ENCODE assay signal across 16 cellular contexts in the genomic region with DNA sequence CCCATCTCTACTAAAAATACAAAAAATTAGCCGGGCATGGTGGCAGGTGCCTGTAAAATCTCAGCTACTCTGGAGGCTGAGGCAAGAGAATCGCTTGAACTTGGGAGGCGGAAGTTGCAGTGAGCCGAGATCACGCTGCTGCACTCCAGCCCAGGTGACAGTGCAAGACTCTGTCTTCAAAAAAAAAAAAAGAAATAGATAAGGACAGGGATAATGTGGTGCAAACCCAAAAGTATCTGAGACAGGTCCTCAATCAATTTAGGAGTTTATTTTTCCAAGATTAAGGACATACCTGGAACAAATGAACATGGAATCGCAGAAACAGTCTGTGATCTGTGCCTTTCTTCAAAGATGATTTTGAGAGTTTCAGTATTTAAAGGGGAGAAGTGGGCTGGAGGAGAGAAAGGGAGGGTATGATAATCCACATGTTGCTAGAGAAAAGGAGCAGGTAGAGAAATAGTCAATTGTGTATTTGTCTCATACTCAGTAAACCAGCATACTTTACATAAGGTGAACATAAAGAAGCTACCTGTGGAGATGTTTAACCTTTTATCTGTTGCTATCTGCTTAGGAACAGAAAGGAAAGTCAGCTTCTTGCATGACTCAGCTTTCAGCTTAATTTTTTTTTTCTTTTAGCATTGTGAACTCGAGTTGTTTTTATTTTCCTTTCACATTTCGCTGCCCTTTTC. TPM values are rescaled to one million over a fixed set of nuclear protein-coding genes. Genes with fewer than 3 reads are reported as not detected.
DNase-seq lines count a peak whose midpoint lies in the region; ATAC-seq, FAIRE-seq and TF ChIP-seq lines count a peak whose summit lies in the region.
"Had no signal": no experiment of that assay in that cellular context is flagged by ENCODE, and none has a peak within 500 bp of the region (broad histone marks: within the 10 kb centered on the region; RNA-seq: fewer than 3 reads in every experiment).

No MANE protein-coding gene starts in this region.

- peaks cover 53% of the 10 kb centered on the region for H3K4me1 Mint-ChIP-seq in activated T-cell treated with anti-CD3 and anti-CD28 coated beads, Interleukin-2, amount 50 U/mL, for 4 hours (ENCODE audit: low read depth)
- H3K4me1 Mint-ChIP-seq in stimulated activated memory B cell treated with anti-CD40 and anti-IgM and Interleukin-4, amounts not matched to agents 10 μg/mL and 1 μg/mL and 100 μg/mL, for 72 hours: peaks cover 49% of the 10 kb centered on the region

- no peak for ATAC-seq in activated T-cell treated with anti-CD3 and anti-CD28 coated beads, Interleukin-2, amount 50 U/mL, for 4 hours
- ATAC-seq in K562 (peak; percentile 39), GM19324 (IDR thresholded peaks at IDR 0.05; ENCODE audit: low FRiP score, unreplicated experiment) (no peak)
- no peak for ATAC-seq in stimulated activated memory B cell treated with anti-CD40 and anti-IgM and Interleukin-4, amounts not matched to agents 10 μg/mL and 1 μg/mL and 100 μg/mL, for 72 hours

- H3K9me1 ChIP-seq in K562 (ENCODE audit: control insufficient read depth, insufficient read depth, low read length): peaks cover 4% of the 10 kb centered on the region

- peak overlapping the region; percentile 61 for H3K27ac ChIP-seq in K562 (ENCODE audit: extremely low read depth, low read depth, low read length)
- H3K27ac ChIP-seq: cardiac muscle cell had no signal

- H3K4me3 Mint-ChIP-seq in activated T-cell treated with anti-CD3 and anti-CD28 coated beads, Interleukin-2, amount 50 U/mL, for 4 hours: peak overlapping the region; percentile 66
- H3K4me3 Mint-ChIP-seq in stimulated activated memory B cell treated with anti-CD40 and anti-IgM and Interleukin-4, amounts not matched to agents 10 μg/mL and 1 μg/mL and 100 μg/mL, for 72 hours: peak overlapping the region; percentile 69

- no peaks in the 10 kb centered on the region for H4K20me1 ChIP-seq in K562 (replicated peaks; ENCODE audit: control insufficient read depth, insufficient read depth, low read length)

- no peaks in the 10 kb centered on the region for H3K27me3 Mint-ChIP-seq in activated T-cell treated with anti-CD3 and anti-CD28 coated beads, Interleukin-2, amount 50 U/mL, for 4 hours (ENCODE audit: low read depth)
- no peaks in the 10 kb centered on the region for H3K27me3 Mint-ChIP-seq in stimulated activated memory B cell treated with anti-CD40 and anti-IgM and Interleukin-4, amounts not matched to agents 10 μg/mL and 1 μg/mL and 100 μg/mL, for 72 hours

- in situ Hi-C loops in K562 (cut with MboI): no loop called here

- WGBS in K562 (ENCODE audit: insufficient coverage, low coverage, missing lambda C conversion rate): 5% methylated on average over 8 of the region's 8 CpGs

- TF ChIP-seq CTCF in K562 (IDR thresholded peaks at IDR 0.05 in 2 of 3, conservative IDR thresholded peaks at IDR 0.05 in 1 of 3; ENCODE audit: insufficient read depth in 2 of 3, low read depth in 1 of 3, low read length in 3 of 3): no peak

- H3K9me3 Mint-ChIP-seq in activated T-cell treated with anti-CD3 and anti-CD28 coated beads, Interleukin-2, amount 50 U/mL, for 4 hours: no peaks in the 10 kb centered on the region
- no peaks in the 10 kb centered on the region for H3K9me3 Mint-ChIP-seq in stimulated activated memory B cell treated with anti-CD40 and anti-IgM and Interleukin-4, amounts not matched to agents 10 μg/mL and 1 μg/mL and 100 μg/mL, for 72 hours

- H3K27ac Mint-ChIP-seq in stimulated activated memory B cell treated with anti-CD40 and anti-IgM and Interleukin-4, amounts not matched to agents 10 μg/mL and 1 μg/mL and 100 μg/mL, for 72 hours: peak overlapping the region; percentile 80

- FAIRE-seq in K562 (lab: Jason Lieb, UNC) (peak; percentile 42), frontal cortex (lab: Jason Lieb, UNC) (no peak)
- FAIRE-seq: urothelium cell line had no signal

- no peak for DNase-seq in activated T-cell treated with anti-CD3 and anti-CD28 coated beads, Interleukin-2, amount 50 U/mL, for 4 hours
- no peak for DNase-seq in activated T-cell treated with anti-CD3 and anti-CD28 coated beads, Interleukin-2, amount 50 U/mL, for 48 hours
- DNase-seq in OCI-M1 (lab: John Stamatoyannopoulos, UW) (peak; percentile 52), K562 (ENCODE audit: extremely low read depth in 1 of 4, low spot score in 3 of 4) (peak in 1 of 4 experiments; percentile 64), superior temporal gyrus (ENCODE audit: extremely low spot score) (no peak), frontal cortex (ENCODE audit: low spot score in 2 of 2) (no peak)
- DNase-seq: erythroblast; hypothalamus; occipital lobe; stimulated activated CD4-positive, alpha-beta T cell treated with anti-CD3 and anti-CD28 coated beads, Interleukin-12 subunit alpha, Interleukin-12 subunit beta, amount 100 ng/mL, for 4 hours; T1000 had no signal

- H3K36me3 ChIP-seq in K562 (ENCODE audit: control insufficient read depth, insufficient read depth, low read length): no peaks in the 10 kb centered on the region
- H3K36me3 ChIP-seq: cardiac muscle cell, Peyer's patch had no signal

- H3K4me2 ChIP-seq in K562 (ENCODE audit: insufficient read depth, low read length): peak overlapping the region; percentile 63

- intact Hi-C loops in K562 (cut with micrococcal nuclease): no loop called here

- peak; percentile 54; the same call in 1 of the 2 replicates for TF ChIP-seq EP300 in K562 (IDR thresholded peaks at IDR 0.05; ENCODE audit: low read length)

- BruUV-seq in K562 (replicated peaks; lab: Mats Ljungman, UMichigan): no TSS peak

- TF ChIP-seq RAD21 in K562 (CRISPR knock-in tag; conservative IDR thresholded peaks at IDR 0.05 in 1 of 2, IDR thresholded peaks at IDR 0.05 in 1 of 2): no peak; a peak in 1 of 4 replicates

- no peaks in the 10 kb centered on the region for H3K9me3 ChIP-seq in K562 (replicated peaks; ENCODE audit: control insufficient read depth, insufficient read depth, low read depth, low read length)
- H3K9me3 ChIP-seq: Peyer's patch had no signal

- peak overlapping the region in 1 of 2 experiments; percentile 58; a peak in 2 of 4 replicates for H3K9ac ChIP-seq in K562 (ENCODE audit: insufficient read depth in 1 of 2, low read depth in 2 of 2, low read length in 2 of 2)

- POLR2A ChIA-PET in K562 (lab: Yijun Ruan, JAX): interaction anchor here (0.7 to 1.9 kb wide), 6 partner anchors 10 to 58 kb away, joined by 3 to 9 read pairs (median 3); no protein-coding TSS in a partner anchor

- no peaks in the 10 kb centered on the region for H3K27me3 ChIP-seq in K562 (ENCODE audit: control insufficient read depth in 2 of 2, insufficient read depth in 2 of 2, low read length in 2 of 2)
- H3K27me3 ChIP-seq: cardiac muscle cell, Peyer's patch had no signal

- CTCF ChIA-PET in K562 (lab: Yijun Ruan, JAX; ENCODE audit: low intra/inter-chr PET ratio): no interaction called here

- H2AFZ ChIP-seq in K562 (ENCODE audit: low read depth, low read length): peak overlapping the region; percentile 86

- no peaks in the 10 kb centered on the region for H3K36me3 Mint-ChIP-seq in activated T-cell treated with anti-CD3 and anti-CD28 coated beads, Interleukin-2, amount 50 U/mL, for 4 hours (ENCODE audit: insufficient read depth)
- H3K36me3 Mint-ChIP-seq in stimulated activated memory B cell treated with anti-CD40 and anti-IgM and Interleukin-4, amounts not matched to agents 10 μg/mL and 1 μg/mL and 100 μg/mL, for 72 hours: no peaks in the 10 kb centered on the region

- H3K4me1 ChIP-seq in K562 (replicated peaks in 1 of 2; ENCODE audit: control insufficient read depth in 2 of 2, insufficient read depth in 2 of 2, low read length in 2 of 2): peaks cover 11 to 56% of the 10 kb centered on the region in 2 experiments; a peak in 4 of 5 replicates

- no peak overlapping the region; the same call in 1 of the 2 replicates for H3K4me3 ChIP-seq in K562
- H3K4me3 ChIP-seq: cardiac muscle cell, Peyer's patch had no signal

- TF ChIP-seq POLR2A in K562 (conservative IDR thresholded peaks at IDR 0.05): no peak

- H3K79me2 ChIP-seq in K562 (ENCODE audit: control insufficient read depth, insufficient read depth, low read length): peaks cover 1% of the 10 kb centered on the region; the same call in 2 of the 3 replicates

TF ChIP-seq in K562, 482 proteins besides CTCF, POLR2A, EP300 and RAD21 (continues in another document):
- TF ChIP-seq FUS (optimal IDR thresholded peaks at IDR 0.05; ENCODE audit: low read depth, low read length) (no peak), SMARCA4 (IDR thresholded peaks at IDR 0.05) (peak; percentile 92), NFE2L1 (tag; IDR thresholded peaks at IDR 0.05; ENCODE audit: borderline replicate concordance, low read depth) (peak; percentile 72), HIVEP1 (CRISPR knock-in tag; IDR thresholded peaks at IDR 0.05) (no peak)

RNA-seq across cellular contexts. Expression of gene MTPN, which starts 4.9 kb away (rescaled TPM):
- 100 to 1,000 TPM; 139 to 152 (median 143) TPM for total RNA-seq in activated T-cell treated with anti-CD3 and anti-CD28 coated beads, Interleukin-2, amount 50 U/mL, for 4 hours
- 24.4 and 41.1 TPM in 2 replicates for total RNA-seq in K562 (2011; cell fraction: chromatin; rRNA removed; ENCODE audit: low replicate concordance)
- 26.7 and 34.1 TPM in 2 replicates for total RNA-seq in K562 (2011; cell fraction: nucleolus; rRNA removed)
- total RNA-seq in K562 (2011; cell fraction: nucleoplasm; rRNA removed): 43.8 and 76.6 TPM in 2 replicates
- 94.4 and 128 TPM in 2 replicates for total RNA-seq in K562 (2014; rRNA removed)
- total RNA-seq in K562 (2014; rRNA removed; fragmentation: Illumina TruSeq; extraction: Trizol): 156 and 189 TPM in 2 replicates
- total RNA-seq in K562 (2015; rRNA removed; fragmentation: Illumina TruSeq; extraction: Trizol): 154 and 159 TPM in 2 replicates
- 236 and 261 TPM in 2 replicates for total RNA-seq in K562 (2021)
- 189 and 191 TPM in 2 replicates for polyA plus RNA-seq in K562 (2011; rRNA removed)
- polyA plus RNA-seq in K562 (2011; cell fraction: cytosol; rRNA removed): 69.3 and 142 TPM in 2 replicates
- 61.0 and 67.9 TPM in 2 replicates for polyA plus RNA-seq in K562 (2011; cell fraction: nucleus; rRNA removed)
- polyA plus RNA-seq in K562 (2012): 190 and 199 TPM in 2 replicates
- 224 and 243 TPM in 2 replicates for polyA plus RNA-seq in K562 (2014; fragmentation: Illumina TruSeq; extraction: Trizol)
- polyA plus RNA-seq in K562 (2014; fragmentation: Nextera tagmentation; extraction: Ambion mirVana): 10 to 100 TPM; 68.5 to 68.6 TPM
- polyA plus RNA-seq in K562 (2014; rRNA removed): 133 and 148 TPM in 2 replicates
- 247 and 299 TPM in 2 replicates for polyA minus RNA-seq in K562 (2011; rRNA and poly(A)+ RNA removed)
- polyA minus RNA-seq in K562 (2011; cell fraction: cytosol; rRNA and poly(A)+ RNA removed): 168 and 172 TPM in 2 replicates
- 70.3 and 88.3 TPM in 2 replicates for polyA minus RNA-seq in K562 (2011; cell fraction: nucleus; rRNA and poly(A)+ RNA removed)
- total RNA-seq in frontal cortex: 170 TPM
